Comparison of ENCODE assay signal across 1 cellular context in genomic region chr4:132707955-132708354, GRCh38.
TF ChIP-seq lines count a peak whose summit lies in the region.

No MANE protein-coding gene starts in this region.

TF ChIP-seq in SK-N-SH treated with all-trans-retinoic acid at 6 μM for 48 hours, 23 proteins besides CTCF, POLR2A, EP300 and RAD21 (continued from another document):
- TF ChIP-seq ISL1 (CRISPR knock-in tag; IDR thresholded peaks at IDR 0.05): no peak
- TF ChIP-seq PATZ1 (CRISPR knock-in tag; IDR thresholded peaks at IDR 0.05; ENCODE audit: borderline replicate concordance): no peak
